18 cellular contexts compared by ENCODE assay signal in genomic region chr4:73172166-73172565, GRCh38.
DNase-seq lines count a peak whose midpoint lies in the region; ATAC-seq and TF ChIP-seq lines count a peak whose summit lies in the region.
"Had no signal": no experiment of that assay in that cellular context is flagged by ENCODE, and none has a peak within 500 bp of the region (broad histone marks: within the 10 kb centered on the region; RNA-seq: fewer than 3 reads in every experiment).

No MANE protein-coding gene starts in this region.

- H3K9me3 ChIP-seq in Caco-2, result no peaks in the 10 kb centered on the region
- H3K9me3 ChIP-seq: Peyer's patch had no signal

- no peaks in the 10 kb centered on the region for H3K27me3 ChIP-seq in Caco-2 (replicated peaks; ENCODE audit: control insufficient read depth, insufficient read depth, low read length)
- H3K27me3 ChIP-seq: BLaER1 treated with 17β-estradiol and CSF1 and Interleukin-3, amounts not matched to agents 10 nM and 100 nM; Peyer's patch had no signal

- POLR2A ChIA-PET in activated CD4-positive, alpha-beta T cell treated with anti-CD3 and anti-CD28 coated beads for 36 hours (lab: Charles Lee), result no interaction called here
- POLR2A ChIA-PET in Caco-2 (lab: Charles Lee), result no interaction called here

- H3K27ac Mint-ChIP-seq in activated CD4-positive, alpha-beta T cell treated with anti-CD3 and anti-CD28 coated beads for 36 hours, result peak overlapping the region; percentile 66
- peak overlapping the region; percentile 30 for H3K27ac Mint-ChIP-seq in Caco-2 (ENCODE audit: unreplicated experiment)

- peaks cover 19% of the 10 kb centered on the region for H3K9me3 Mint-ChIP-seq in activated CD4-positive, alpha-beta T cell treated with anti-CD3 and anti-CD28 coated beads for 36 hours (ENCODE audit: low read depth)
- peaks cover 10% of the 10 kb centered on the region for H3K9me3 Mint-ChIP-seq in Caco-2 (ENCODE audit: unreplicated experiment)

- peaks cover 92% of the 10 kb centered on the region for H3K36me3 Mint-ChIP-seq in activated CD4-positive, alpha-beta T cell treated with anti-CD3 and anti-CD28 coated beads for 36 hours (ENCODE audit: low read depth)
- H3K36me3 Mint-ChIP-seq in Caco-2 (ENCODE audit: insufficient read depth, unreplicated experiment), result peaks cover 61% of the 10 kb centered on the region

- CTCF ChIA-PET in activated CD4-positive, alpha-beta T cell treated with anti-CD3 and anti-CD28 coated beads for 36 hours (lab: Charles Lee), result no interaction called here
- CTCF ChIA-PET in Caco-2 (lab: Charles Lee), result no interaction called here

- BruUV-seq in Caco-2 (replicated peaks; lab: Mats Ljungman, UMichigan), result no TSS peak

- DNase-seq in activated CD4-positive, alpha-beta T cell treated with anti-CD3 and anti-CD28 coated beads for 36 hours, result no peak
- no peak for DNase-seq in activated CD4-positive, alpha-beta T cell treated with anti-CD3 and anti-CD28 coated beads for 1 hour
- DNase-seq in Caco-2 (no peak), amniotic epithelial cell (ENCODE audit: low read depth) (peak; percentile 29), fibroblast of pulmonary artery (ENCODE audit: low read depth) (peak; percentile 65)
- DNase-seq in activated CD8-positive, alpha-beta memory T cell treated with anti-CD3 and anti-CD28 coated beads for 24 hours, result no peak
- DNase-seq: 8988T, Kasumi-1, NCI-H1930, NCI-H2171, NCI-H774, Peyer's patch, Right ventricle myocardium superior had no signal

- no peak for ATAC-seq in activated CD4-positive, alpha-beta T cell treated with anti-CD3 and anti-CD28 coated beads for 36 hours
- ATAC-seq in HG03571 (IDR thresholded peaks at IDR 0.05; ENCODE audit: unreplicated experiment), result no peak
- no peak for ATAC-seq in HG02763 (IDR thresholded peaks at IDR 0.05; ENCODE audit: unreplicated experiment)
- ATAC-seq: GM12878, HCT116 had no signal

- no peak overlapping the region for H3K4me3 Mint-ChIP-seq in activated CD4-positive, alpha-beta T cell treated with anti-CD3 and anti-CD28 coated beads for 36 hours
- no peak overlapping the region for H3K4me3 Mint-ChIP-seq in Caco-2 (ENCODE audit: unreplicated experiment)

- H3K4me1 ChIP-seq in Caco-2, result no peaks in the 10 kb centered on the region
- H3K4me1 ChIP-seq: Peyer's patch had no signal

- peaks cover 30% of the 10 kb centered on the region for H3K4me1 Mint-ChIP-seq in activated CD4-positive, alpha-beta T cell treated with anti-CD3 and anti-CD28 coated beads for 36 hours
- H3K4me1 Mint-ChIP-seq in Caco-2 (ENCODE audit: low read depth, unreplicated experiment), result peaks cover 10% of the 10 kb centered on the region

- H3K4me3 ChIP-seq in Caco-2 (ENCODE audit: low read depth, low read length), result no peak overlapping the region
- H3K4me3 ChIP-seq in fibroblast of pulmonary artery (replicated peaks; ENCODE audit: low read depth, low read length), result no peak overlapping the region
- H3K4me3 ChIP-seq: BLaER1 treated with 17β-estradiol and CSF1 and Interleukin-3, amounts not matched to agents 10 nM and 100 nM; GM12878; Peyer's patch had no signal

- peaks cover 8% of the 10 kb centered on the region for H3K36me3 ChIP-seq in Caco-2 (ENCODE audit: control insufficient read depth, insufficient read depth, low read length)

- TF ChIP-seq CTCF in Caco-2 (IDR thresholded peaks at IDR 0.05; ENCODE audit: insufficient read depth in 1 of 2, low read depth in 1 of 2, low read length in 1 of 2, severe bottlenecking in 1 of 2, unreplicated experiment in 1 of 2) (no peak), fibroblast of pulmonary artery (IDR thresholded peaks at IDR 0.05; ENCODE audit: low read length, missing control alignments) (no peak)

- H3K27me3 Mint-ChIP-seq in activated CD4-positive, alpha-beta T cell treated with anti-CD3 and anti-CD28 coated beads for 36 hours, result no peaks in the 10 kb centered on the region
- H3K27me3 Mint-ChIP-seq in Caco-2 (ENCODE audit: insufficient read depth, unreplicated experiment), result no peaks in the 10 kb centered on the region

- intact Hi-C loops in activated CD4-positive, alpha-beta T cell treated with anti-CD3 and anti-CD28 coated beads for 36 hours (cut with DNase I, micrococcal nuclease), result no loop called here
- intact Hi-C loops in Caco-2 (cut with micrococcal nuclease; ENCODE audit: unreplicated experiment), result no loop called here

Comparison
In these comparisons a context has a peak if more than half of its experiments do, and no peak if none do; other contexts are left out.
1. DNase-seq: peak in amniotic epithelial cell (single experiment) and fibroblast of pulmonary artery (single experiment); none in activated CD4-positive, alpha-beta T cell treated with anti-CD3 and anti-CD28 coated beads for 36 hours (single experiment), activated CD4-positive, alpha-beta T cell treated with anti-CD3 and anti-CD28 coated beads for 1 hour (single experiment), Caco-2 (0 of 2) and activated CD8-positive, alpha-beta memory T cell treated with anti-CD3 and anti-CD28 coated beads for 24 hours (single experiment).